In genomic region chr12:75505706-75506312, GRCh38 we compare ENCODE assay signal across 8 cellular contexts. TPM values are rescaled to one million over a fixed set of nuclear protein-coding genes. Genes with fewer than 3 reads are reported as not detected.
DNase-seq lines count a peak whose midpoint lies in the region; ATAC-seq and TF ChIP-seq lines count a peak whose summit lies in the region.

No MANE protein-coding gene starts in this region.

- H3K4me3 ChIP-seq in A673 (ENCODE audit: low read depth, low read length, poor library complexity, severe bottlenecking) (no peak overlapping the region), PC-9 (no peak overlapping the region), thoracic aorta (no peak overlapping the region)

- CTCF ChIA-PET in A673 (lab: Charles Lee) (no interaction called here), PC-9 (lab: Charles Lee) (no interaction called here)

- in situ Hi-C loops in GM13976 (cut with MboI; ENCODE audit: low sequenced_read_pairs, unreplicated experiment) = no loop called here

- no TSS peak for BruUV-seq in A673 (replicated peaks; lab: Mats Ljungman, UMichigan)
- no TSS peak for BruUV-seq in PC-9 (replicated peaks; lab: Mats Ljungman, UMichigan)

- TF ChIP-seq CTCF in A673 (conservative IDR thresholded peaks at IDR 0.05; ENCODE audit: low read depth, low read length) (peak; percentile 73), GM13976 (IDR thresholded peaks at IDR 0.05; ENCODE audit: borderline replicate concordance, control extremely low read depth, extremely low read depth, insufficient read depth, missing control alignments) (peak; percentile 39), PC-9 (conservative IDR thresholded peaks at IDR 0.05) (peak; percentile 80), thoracic aorta (IDR thresholded peaks at IDR 0.05) (peak; percentile 53)

- ATAC-seq in thoracic aorta (ENCODE audit: insufficient number of reproducible peaks, low FRiP score, low read depth) = no peak
- no peak for ATAC-seq in HG03039 (IDR thresholded peaks at IDR 0.05; ENCODE audit: unreplicated experiment)

- H4K20me1 ChIP-seq in PC-9 (ENCODE audit: insufficient read depth) = peaks cover 5% of the 10 kb centered on the region; the same call in 1 of the 2 replicates

- H3K27ac ChIP-seq in A673 (ENCODE audit: low read depth, low read length, poor library complexity, severe bottlenecking) = no peak overlapping the region
- no peak overlapping the region for H3K27ac ChIP-seq in PC-9
- H3K27ac ChIP-seq in thoracic aorta = no peak overlapping the region

- H3K9me3 ChIP-seq in A673 (ENCODE audit: low read depth, low read length, poor library complexity, severe bottlenecking) (no peaks in the 10 kb centered on the region), PC-9 (ENCODE audit: insufficient read depth, low read depth) (no peaks in the 10 kb centered on the region), thoracic aorta (no peaks in the 10 kb centered on the region)

- H3K4me1 ChIP-seq in A673 (ENCODE audit: insufficient read depth, low read length, poor library complexity, severe bottlenecking) (peaks cover 5% of the 10 kb centered on the region), PC-9 (replicated peaks; ENCODE audit: insufficient read depth) (peaks cover 14% of the 10 kb centered on the region), thoracic aorta (ENCODE audit: control insufficient read depth in 1 of 2, low read depth in 2 of 2) (peaks cover 8 to 23% of the 10 kb centered on the region in 2 donors)

- H3K79me2 ChIP-seq in PC-9 (ENCODE audit: low read depth) = peaks cover 49% of the 10 kb centered on the region

- H3K4me2 ChIP-seq in PC-9 = no peak overlapping the region

- H2AFZ ChIP-seq in PC-9 = no peak overlapping the region

- H3F3A ChIP-seq in PC-9 (ENCODE audit: insufficient read depth, low read depth) = peaks cover 4% of the 10 kb centered on the region; the same call in 1 of the 2 replicates

- H3K36me3 ChIP-seq in A673 (ENCODE audit: insufficient read depth, low read length, poor library complexity, severe bottlenecking) (peaks cover 51% of the 10 kb centered on the region), PC-9 (ENCODE audit: low read depth) (peaks cover 36% of the 10 kb centered on the region), thoracic aorta (peaks cover 23% of the 10 kb centered on the region)

- no peaks in the 10 kb centered on the region for H3K9me2 ChIP-seq in PC-9 (ENCODE audit: insufficient read depth)

- DNase-seq in A673 (ENCODE audit: low spot score) = peak; percentile 39
- no peak for DNase-seq in GM13976 (ENCODE audit: low spot score)
- no peak for DNase-seq in PC-9
- DNase-seq in fibroblast of gingiva (ENCODE audit: low read depth) = peak; percentile 66
- no peak for DNase-seq in thoracic aorta (ENCODE audit: low spot score)
- no peak for DNase-seq in posterior cingulate gyrus
- no peak for DNase-seq in activated CD4-positive, alpha-beta T cell treated with anti-CD3 and anti-CD28 coated beads for 1 hour

- POLR2A ChIA-PET in A673 (lab: Charles Lee; ENCODE audit: low non-redundant PET) (no interaction called here), PC-9 (lab: Charles Lee; ENCODE audit: unreplicated experiment) (no interaction called here)

- H3K27me3 ChIP-seq in A673 (replicated peaks; ENCODE audit: insufficient read depth, low read depth, low read length, poor library complexity) (no peaks in the 10 kb centered on the region), PC-9 (ENCODE audit: insufficient read depth, low read depth) (no peaks in the 10 kb centered on the region), thoracic aorta (replicated peaks; ENCODE audit: insufficient read depth) (no peaks in the 10 kb centered on the region)

- intact Hi-C loops in A673 (cut with micrococcal nuclease; ENCODE audit: unreplicated experiment) = loop anchor here (5.0 kb wide), 2 partner anchors 174 to 819 kb away; partner anchors contain the start of genes CAPS2 and GLIPR1L1
- intact Hi-C loops in PC-9 (cut with micrococcal nuclease; ENCODE audit: unreplicated experiment) = loop anchor here (1.0 to 10.0 kb wide), 2 partner anchors 701 to 817 kb away; no protein-coding TSS in a partner anchor
- intact Hi-C loops in posterior cingulate gyrus (cut with DNase I) = loop anchor here (5.0 to 10.0 kb wide), 2 partner anchors 114 to 811 kb away; partner anchors contain the start of gene GLIPR1L2

RNA-seq across cellular contexts. Expression of gene KRR1, which starts 5.6 kb away (rescaled TPM):
- 75.3 and 85.9 TPM in 2 replicates for total RNA-seq in A673 (2021)
- total RNA-seq in PC-9 (2021) = 41.6 and 45.9 TPM in 2 replicates
- 10 to 100 TPM; 30.6 to 46.8 TPM for total RNA-seq in thoracic aorta

RNA-seq across cellular contexts. Expression of gene GLIPR1, which starts 25.3 kb away (rescaled TPM):
- total RNA-seq in A673 (2021) (11.3 and 19.7 TPM in 2 replicates), PC-9 (2021) (6.2 and 14.1 TPM in 2 replicates), thoracic aorta (100 to 1,000 TPM in 1 of 2 donors, 10 to 100 TPM in 1; 66.9 to 103 TPM)

Comparison
In these comparisons a context has a peak if more than half of its experiments do, and no peak if none do; other contexts are left out.
1. DNase-seq: peak in A673 (single experiment) and fibroblast of gingiva (single experiment); none in GM13976 (single experiment), PC-9 (0 of 2), thoracic aorta (single experiment), posterior cingulate gyrus (0 of 10) and activated CD4-positive, alpha-beta T cell treated with anti-CD3 and anti-CD28 coated beads for 1 hour (single experiment).
2. Peak in every context shown above with its lines, with median percentiles within 50 percentile points of each other: CTCF ChIP-seq.